8 cellular contexts compared by ENCODE assay signal in the genomic region with DNA sequence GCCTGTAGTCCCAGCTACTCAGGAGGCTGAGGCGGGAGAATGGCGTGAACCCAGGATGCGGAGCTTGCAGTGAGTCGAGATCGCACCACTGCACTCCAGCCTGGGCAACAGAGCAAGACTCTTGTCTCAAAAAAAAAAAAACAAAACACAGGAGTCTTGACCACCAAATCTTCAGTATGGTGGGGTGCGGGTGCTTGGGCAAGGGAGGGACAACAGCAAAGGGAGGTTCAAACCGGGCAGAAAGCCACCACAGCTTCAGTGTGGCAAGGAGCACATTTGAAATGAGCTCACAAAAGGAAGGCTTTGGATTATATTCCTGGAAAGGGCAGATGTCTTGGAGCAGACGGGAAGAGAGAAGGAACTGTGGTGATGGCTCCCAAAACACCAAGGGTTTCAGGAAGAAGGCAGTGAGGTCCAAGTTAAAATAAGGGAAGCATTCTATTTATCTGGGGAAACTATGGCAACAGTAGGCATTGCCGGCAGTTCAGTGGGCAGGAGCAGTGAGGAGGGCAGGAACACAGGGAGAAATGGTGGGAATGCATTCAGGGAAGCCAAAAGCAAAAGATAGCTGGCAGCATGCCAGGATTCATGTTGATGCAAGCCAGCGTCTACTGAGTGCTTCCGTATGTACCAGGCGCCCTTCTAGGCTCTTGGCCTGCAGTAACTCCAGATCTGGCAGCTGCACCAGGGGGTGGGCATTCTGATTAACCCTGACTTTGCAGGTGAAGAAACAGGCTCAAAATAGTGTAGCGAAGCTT. TPM values are rescaled to one million over a fixed set of nuclear protein-coding genes. Genes with fewer than 3 reads are reported as not detected.
A peak's percentile ranks its signal among the peaks of the same experiment; 100 is the strongest.
DNase-seq lines count a peak whose midpoint lies in the region; ATAC-seq and TF ChIP-seq lines count a peak whose summit lies in the region.

No MANE protein-coding gene starts in this region.

- no peaks in the 10 kb centered on the region for H3K27me3 ChIP-seq in prostate gland (replicated peaks; ENCODE audit: insufficient read depth)

- H3K27ac ChIP-seq in C4-2B (peak overlapping the region; percentile 95), prostate gland (no peak overlapping the region)

- H3K4me1 Mint-ChIP-seq in activated naive CD8-positive, alpha-beta T cell treated with anti-CD3 and anti-CD28 coated beads, Interleukin-2, amount 10 ng/mL, durations not matched to agents 7 days and 5 days: peaks cover 55% of the 10 kb centered on the region

- POLR2A ChIA-PET in activated naive CD8-positive, alpha-beta T cell treated with anti-CD3 and anti-CD28 coated beads, Interleukin-2, amount 10 ng/mL, durations not matched to agents 7 days and 5 days (lab: Charles Lee): interaction anchor here (2.0 kb wide), 1 partner anchor 51 kb away, joined by 6 read pairs; the partner anchor contains the start of gene SRSF5

- H3K36me3 Mint-ChIP-seq in activated naive CD8-positive, alpha-beta T cell treated with anti-CD3 and anti-CD28 coated beads, Interleukin-2, amount 10 ng/mL, durations not matched to agents 7 days and 5 days: peaks cover 28% of the 10 kb centered on the region

- no peak overlapping the region for H3K4me3 ChIP-seq in prostate gland

- DNase-seq in NCI-H1105 (lab: John Stamatoyannopoulos, UW) (peak; percentile 93), glomerular visceral epithelial cell (ENCODE audit: extremely low spot score) (peak; percentile 86), prostate gland (ENCODE audit: low spot score) (peak; percentile 86), SW480 (ENCODE audit: low spot score) (no peak)
- DNase-seq in activated naive CD8-positive, alpha-beta T cell treated with anti-CD3 and anti-CD28 coated beads, Interleukin-2, amount 10 ng/mL, durations not matched to agents 7 days and 5 days: no peak
- DNase-seq in activated CD4-positive, CD25-positive, alpha-beta regulatory T cell (lab: John Stamatoyannopoulos, UW): no peak

- TF ChIP-seq CTCF in C4-2B (conservative IDR thresholded peaks at IDR 0.05) (no peak), prostate gland (IDR thresholded peaks at IDR 0.05) (no peak)

- peaks cover under 1% of the 10 kb centered on the region for H3K27me3 Mint-ChIP-seq in activated naive CD8-positive, alpha-beta T cell treated with anti-CD3 and anti-CD28 coated beads, Interleukin-2, amount 10 ng/mL, durations not matched to agents 7 days and 5 days

- H3K27ac Mint-ChIP-seq in activated naive CD8-positive, alpha-beta T cell treated with anti-CD3 and anti-CD28 coated beads, Interleukin-2, amount 10 ng/mL, durations not matched to agents 7 days and 5 days: peak overlapping the region; percentile 74

- intact Hi-C loops in prostate gland (cut with DNase I): no loop called here

- 52% methylated on average over 13 of the region's 13 CpGs for WGBS in prostate gland

- ATAC-seq in activated naive CD8-positive, alpha-beta T cell treated with anti-CD3 and anti-CD28 coated beads, Interleukin-2, amount 10 ng/mL, durations not matched to agents 7 days and 5 days (ENCODE audit: low read depth): peak; percentile 31
- no peak for ATAC-seq in HG03175 (IDR thresholded peaks at IDR 0.05; ENCODE audit: unreplicated experiment)

- peaks cover 35% of the 10 kb centered on the region for H3K4me1 ChIP-seq in prostate gland (replicated peaks)

- no peaks in the 10 kb centered on the region for H3K36me3 ChIP-seq in prostate gland

- no peaks in the 10 kb centered on the region for H3K9me3 ChIP-seq in prostate gland

- H3K4me3 Mint-ChIP-seq in activated naive CD8-positive, alpha-beta T cell treated with anti-CD3 and anti-CD28 coated beads, Interleukin-2, amount 10 ng/mL, durations not matched to agents 7 days and 5 days: peak overlapping the region; percentile 61

- TF ChIP-seq POLR2A in prostate gland (IDR thresholded peaks at IDR 0.05): no peak

- no peaks in the 10 kb centered on the region for H3K9me3 Mint-ChIP-seq in activated naive CD8-positive, alpha-beta T cell treated with anti-CD3 and anti-CD28 coated beads, Interleukin-2, amount 10 ng/mL, durations not matched to agents 7 days and 5 days

RNA-seq across cellular contexts. Expression of gene SRSF5, which starts 51.0 kb away (rescaled TPM):
- total RNA-seq in activated naive CD8-positive, alpha-beta T cell treated with anti-CD3 and anti-CD28 coated beads, Interleukin-2, amount 10 ng/mL, durations not matched to agents 7 days and 5 days: 100 to 1,000 TPM; 565 to 587 TPM
- total RNA-seq in prostate gland: 100 to 1,000 TPM; 206 to 338 TPM

Comparison
In these comparisons a context has a peak if more than half of its experiments do, and no peak if none do; other contexts are left out.
1. DNase-seq: peak in NCI-H1105 (single experiment), glomerular visceral epithelial cell (single experiment) and prostate gland (single experiment); none in activated naive CD8-positive, alpha-beta T cell treated with anti-CD3 and anti-CD28 coated beads, Interleukin-2, amount 10 ng/mL, durations not matched to agents 7 days and 5 days (single experiment), SW480 (single experiment) and activated CD4-positive, CD25-positive, alpha-beta regulatory T cell (0 of 4).